ENCODE assay signal across 17 cellular contexts in genomic region chr11:134071306-134071705, GRCh38. TPM values are rescaled to one million over a fixed set of nuclear protein-coding genes. Genes with fewer than 3 reads are reported as not detected.
DNase-seq lines count a peak whose midpoint lies in the region; ATAC-seq and FAIRE-seq lines count a peak whose summit lies in the region.
"Had no signal": no experiment of that assay in that cellular context is flagged by ENCODE, and none has a peak within 500 bp of the region (broad histone marks: within the 10 kb centered on the region; RNA-seq: fewer than 3 reads in every experiment).

No MANE protein-coding gene starts in this region.

- peaks cover 2% of the 10 kb centered on the region for H3K9me3 Mint-ChIP-seq in memory B cell
- H3K9me3 Mint-ChIP-seq: activated naive CD8-positive, alpha-beta T cell treated with anti-CD3 and anti-CD28 coated beads, Interleukin-2, amount 10 ng/mL, durations not matched to agents 7 days and 5 days; stimulated activated memory B cell treated with anti-CD40 and anti-IgM and Interleukin-4, amounts not matched to agents 10 μg/mL and 1 μg/mL and 100 μg/mL, for 72 hours; type B pancreatic cell had no signal

- peak overlapping the region; percentile 80 for H3K27ac Mint-ChIP-seq in memory B cell
- H3K27ac Mint-ChIP-seq: activated naive CD8-positive, alpha-beta T cell treated with anti-CD3 and anti-CD28 coated beads, Interleukin-2, amount 10 ng/mL, durations not matched to agents 7 days and 5 days; type B pancreatic cell had no signal

- H3K27me3 Mint-ChIP-seq in memory B cell = no peaks in the 10 kb centered on the region

- ATAC-seq in memory B cell (ENCODE audit: low read depth) (no peak), GM18519 (IDR thresholded peaks at IDR 0.05; ENCODE audit: low FRiP score, unreplicated experiment) (no peak)
- ATAC-seq: A549; stimulated activated memory B cell treated with anti-CD40 and anti-IgM and Interleukin-4, amounts not matched to agents 10 μg/mL and 1 μg/mL and 100 μg/mL, for 72 hours had no signal

- no peak for FAIRE-seq in GM19239 (lab: Jason Lieb, UNC)
- FAIRE-seq: A549 had no signal

- peak; percentile 12 for DNase-seq in NCI-H187 treated with DMSO at 0.1 percent for 48 hours (lab: John Stamatoyannopoulos, UW)
- DNase-seq in NCI-H187 (lab: John Stamatoyannopoulos, UW) = no peak
- DNase-seq in NCI-H748 (lab: John Stamatoyannopoulos, UW; ENCODE audit: unreplicated experiment) = peak; percentile 55
- DNase-seq in memory B cell (ENCODE audit: low spot score in 2 of 2) = no peak
- no peak for DNase-seq in posterior vena cava (ENCODE audit: low spot score)
- DNase-seq in medulla oblongata (ENCODE audit: extremely low spot score) = no peak
- no peak for DNase-seq in GM19239 (ENCODE audit: insufficient read length, low spot score)
- DNase-seq: activated CD4-positive, CD25-positive, alpha-beta regulatory T cell; activated naive CD8-positive, alpha-beta T cell treated with anti-CD3 and anti-CD28 coated beads, Interleukin-2, amount 10 ng/mL, durations not matched to agents 7 days and 5 days; HCEC 1CT; NCI-H2227 treated with DMSO at 0.1 percent for 48 hours; SIG-M5; T-helper 2 cell had no signal

- H3K4me1 Mint-ChIP-seq in memory B cell = peaks cover 45% of the 10 kb centered on the region

- no peak overlapping the region for H3K4me3 Mint-ChIP-seq in memory B cell
- H3K4me3 Mint-ChIP-seq: stimulated activated memory B cell treated with anti-CD40 and anti-IgM and Interleukin-4, amounts not matched to agents 10 μg/mL and 1 μg/mL and 100 μg/mL, for 72 hours had no signal

- H3K36me3 Mint-ChIP-seq in memory B cell = no peaks in the 10 kb centered on the region
- H3K36me3 Mint-ChIP-seq: stimulated activated memory B cell treated with anti-CD40 and anti-IgM and Interleukin-4, amounts not matched to agents 10 μg/mL and 1 μg/mL and 100 μg/mL, for 72 hours had no signal

- intact Hi-C loops in posterior vena cava (cut with DNase I) = loop anchor here in 1 of 2 donors (5.0 kb wide), 1 partner anchor 46 kb away; no protein-coding TSS in a partner anchor

RNA-seq across cellular contexts. Expression of gene JAM3, which starts 2.4 kb away (rescaled TPM):
- 10 to 100 TPM; 86.6 to 92.2 TPM for total RNA-seq in posterior vena cava

Comparison
In these comparisons a context has a peak if more than half of its experiments do, and no peak if none do; other contexts are left out.
1. DNase-seq: peak in NCI-H187 treated with DMSO at 0.1 percent for 48 hours (single experiment) and NCI-H748 (single experiment); none in NCI-H187 (0 of 2), memory B cell (0 of 2), posterior vena cava (single experiment), medulla oblongata (single experiment) and GM19239 (single experiment).